In the genomic region with DNA sequence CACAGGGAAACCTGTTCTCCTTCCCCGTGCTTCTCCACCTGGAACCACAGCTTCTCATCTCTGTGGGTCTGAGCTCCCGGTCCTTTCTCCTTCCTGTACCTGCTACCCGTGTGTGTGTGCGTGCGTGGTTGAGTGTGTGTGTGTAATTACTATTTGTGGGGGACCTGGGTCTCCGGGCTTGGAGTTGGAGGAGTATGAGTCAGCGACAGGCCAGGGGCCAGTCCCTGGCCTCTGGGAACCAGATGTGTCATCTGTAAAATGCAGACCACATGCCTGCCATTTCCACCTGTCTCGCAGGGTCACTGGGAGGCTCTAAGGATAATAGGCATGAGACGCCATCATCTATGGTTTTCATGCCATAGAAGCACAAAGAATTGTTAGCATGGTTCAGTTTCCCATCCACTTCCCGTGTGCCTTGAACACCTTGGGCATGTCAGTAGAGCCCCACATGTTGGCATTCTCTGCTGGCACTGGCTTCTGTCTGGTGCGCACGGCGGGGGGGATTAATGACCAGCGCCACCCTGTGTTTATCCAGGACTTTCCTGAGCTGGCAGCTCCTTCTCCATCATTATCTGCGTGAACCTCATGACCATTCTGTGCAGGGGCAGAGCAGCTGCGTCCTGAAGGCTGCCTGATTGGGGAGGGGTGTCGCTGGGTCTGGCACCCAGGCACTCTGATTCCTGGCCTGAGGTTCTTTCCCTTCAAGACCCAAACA, we compare ENCODE assay signal across 10 cellular contexts. TPM values are rescaled to one million over a fixed set of nuclear protein-coding genes. Genes with fewer than 3 reads are reported as not detected.
DNase-seq lines count a peak whose midpoint lies in the region; ATAC-seq, FAIRE-seq and TF ChIP-seq lines count a peak whose summit lies in the region.
"Had no signal": no experiment of that assay in that cellular context is flagged by ENCODE, and none has a peak within 500 bp of the region (broad histone marks: within the 10 kb centered on the region; RNA-seq: fewer than 3 reads in every experiment).

No MANE protein-coding gene starts in this region.

- H3K9me3 ChIP-seq in RWPE2 (ENCODE audit: severe bottlenecking): no peaks in the 10 kb centered on the region

- TF ChIP-seq CTCF in RWPE2 (IDR thresholded peaks at IDR 0.05; ENCODE audit: poor library complexity, severe bottlenecking): no peak
- no peak for TF ChIP-seq CTCF in fibroblast of the aortic adventitia (IDR thresholded peaks at IDR 0.05; ENCODE audit: insufficient read depth, low read length)
- TF ChIP-seq CTCF in retinal pigment epithelial cell (conservative IDR thresholded peaks at IDR 0.05; ENCODE audit: low read depth, low read length): no peak

- H3K4me3 Mint-ChIP-seq in activated naive CD8-positive, alpha-beta T cell treated with anti-CD3 and anti-CD28 coated beads, Interleukin-2, amount 50 U/mL, for 24 hours: no peak overlapping the region

- H3K36me3 Mint-ChIP-seq in activated naive CD8-positive, alpha-beta T cell treated with anti-CD3 and anti-CD28 coated beads, Interleukin-2, amount 50 U/mL, for 24 hours (ENCODE audit: low read depth): no peaks in the 10 kb centered on the region

- no peak overlapping the region for H3K27ac Mint-ChIP-seq in activated naive CD8-positive, alpha-beta T cell treated with anti-CD3 and anti-CD28 coated beads, Interleukin-2, amount 50 U/mL, for 24 hours

- H3K27ac ChIP-seq in RWPE2 (ENCODE audit: poor library complexity, severe bottlenecking): no peak overlapping the region

- H3K4me1 ChIP-seq in RWPE2 (ENCODE audit: insufficient read depth, poor library complexity, severe bottlenecking): peaks cover 5% of the 10 kb centered on the region

- FAIRE-seq in GM12892 (lab: Jason Lieb, UNC): no peak

- ATAC-seq in RWPE2 (ENCODE audit: low read depth): no peak
- no peak for ATAC-seq in activated naive CD8-positive, alpha-beta T cell treated with anti-CD3 and anti-CD28 coated beads, Interleukin-2, amount 50 U/mL, for 24 hours

- no peaks in the 10 kb centered on the region for H3K9me3 Mint-ChIP-seq in activated naive CD8-positive, alpha-beta T cell treated with anti-CD3 and anti-CD28 coated beads, Interleukin-2, amount 50 U/mL, for 24 hours

- DNase-seq in GM12892 (ENCODE audit: insufficient read length) (peak; percentile 13), RWPE2 (ENCODE audit: low spot score) (no peak), fibroblast of the aortic adventitia (ENCODE audit: low read depth) (no peak), retinal pigment epithelial cell (ENCODE audit: low read depth) (no peak), NCI-H1436 (lab: John Stamatoyannopoulos, UW) (no peak), SKM-1 treated with dmso at 0.1 percent for 144 hours (lab: John Stamatoyannopoulos, UW; ENCODE audit: unreplicated experiment) (no peak)
- DNase-seq in activated naive CD8-positive, alpha-beta T cell treated with anti-CD3 and anti-CD28 coated beads, Interleukin-2, amount 50 U/mL, for 24 hours: no peak
- DNase-seq in activated CD4-positive, alpha-beta T cell treated with anti-CD3 and anti-CD28 coated beads, Interleukin-2, amount 50 U/mL, for 48 hours: no peak
- DNase-seq: activated gamma-delta T cell, GF-D8 had no signal

- H3K36me3 ChIP-seq in RWPE2 (ENCODE audit: low read depth): peaks cover 32% of the 10 kb centered on the region

- no peak for TF ChIP-seq POLR2A in GM12892 (IDR thresholded peaks at IDR 0.05; ENCODE audit: low read depth, low read length)

- H3K27me3 Mint-ChIP-seq in activated naive CD8-positive, alpha-beta T cell treated with anti-CD3 and anti-CD28 coated beads, Interleukin-2, amount 50 U/mL, for 24 hours: peaks cover 2% of the 10 kb centered on the region

- H3K4me3 ChIP-seq in RWPE2 (ENCODE audit: severe bottlenecking) (peak overlapping the region; percentile 87), fibroblast of the aortic adventitia (ENCODE audit: low read depth, low read length) (peak overlapping the region; percentile 97), retinal pigment epithelial cell (ENCODE audit: low read length) (peak overlapping the region; percentile 71)

- no peaks in the 10 kb centered on the region for H3K4me1 Mint-ChIP-seq in activated naive CD8-positive, alpha-beta T cell treated with anti-CD3 and anti-CD28 coated beads, Interleukin-2, amount 50 U/mL, for 24 hours

- no peaks in the 10 kb centered on the region for H3K27me3 ChIP-seq in RWPE2 (ENCODE audit: insufficient read depth, poor library complexity, severe bottlenecking)

RNA-seq across cellular contexts. Expression of gene ZNF205, which starts 1.5 kb away (rescaled TPM):
- not detected for polyA plus RNA-seq in GM12892 (2012; ENCODE audit: missing spikeins)
- 12.3 and 14.7 TPM in 2 replicates for total RNA-seq in fibroblast of the aortic adventitia (ENCODE audit: low replicate concordance)

RNA-seq across cellular contexts. Expression of gene ZSCAN10, which starts 14.8 kb away (rescaled TPM):
- not detected for polyA plus RNA-seq in GM12892 (2012; ENCODE audit: missing spikeins)
- not detected in 2 replicates for total RNA-seq in fibroblast of the aortic adventitia (ENCODE audit: low replicate concordance)

RNA-seq across cellular contexts. Expression of gene ZNF213, which starts 20.9 kb away (rescaled TPM):
- 1.6 TPM for polyA plus RNA-seq in GM12892 (2012; ENCODE audit: missing spikeins)
- total RNA-seq in fibroblast of the aortic adventitia (ENCODE audit: low replicate concordance): 6.9 and 7.0 TPM in 2 replicates

RNA-seq across cellular contexts. Expression of gene IL32, which starts 48.5 kb away (rescaled TPM):
- 373 TPM for polyA plus RNA-seq in GM12892 (2012; ENCODE audit: missing spikeins)
- total RNA-seq in fibroblast of the aortic adventitia (ENCODE audit: low replicate concordance): 7.6 and 7.8 TPM in 2 replicates
